In the genomic region with DNA sequence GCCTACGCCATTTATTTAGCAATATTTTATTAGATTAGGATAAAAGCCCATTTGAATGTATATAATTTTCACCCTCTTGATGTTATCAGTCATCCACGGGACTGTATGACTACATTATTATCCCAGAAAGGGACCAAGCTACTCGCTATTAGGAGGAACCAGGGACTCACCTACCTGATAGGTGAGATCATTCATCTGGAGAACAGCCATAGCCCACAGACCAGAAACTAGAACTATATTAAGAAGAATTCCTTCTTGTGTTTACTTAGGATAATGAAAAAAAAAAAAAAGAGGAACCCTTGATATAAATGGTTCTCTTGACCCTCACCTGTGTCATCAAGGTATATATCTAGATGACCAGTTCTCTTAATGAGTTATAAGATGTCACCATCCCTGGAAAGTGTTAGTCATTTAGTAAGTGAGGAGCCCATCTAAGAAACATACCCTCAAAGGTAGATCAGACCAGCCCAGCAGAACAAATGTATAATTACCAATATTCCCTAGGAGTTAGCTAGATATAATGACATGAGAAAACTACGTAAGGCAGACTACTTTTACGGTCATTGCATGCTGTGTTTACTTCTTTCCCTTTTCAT, we compare ENCODE assay signal across 17 cellular contexts. TPM values are rescaled to one million over a fixed set of nuclear protein-coding genes. Genes with fewer than 3 reads are reported as not detected.
DNase-seq lines count a peak whose midpoint lies in the region; ATAC-seq and TF ChIP-seq lines count a peak whose summit lies in the region.
"Had no signal": no experiment of that assay in that cellular context is flagged by ENCODE, and none has a peak within 500 bp of the region (broad histone marks: within the 10 kb centered on the region; RNA-seq: fewer than 3 reads in every experiment).

No MANE protein-coding gene starts in this region.

- no peak for DNase-seq in natural killer cell treated with Interleukin-12 subunit alpha and Interleukin-12 subunit beta and Interleukin-15 and Interleukin-18, amount 100 ng/mL, for 72 hours (ENCODE audit: low spot score)
- DNase-seq in natural killer cell, result no peak
- no peak for DNase-seq in caudate nucleus (lab: John Stamatoyannopoulos, UW)
- DNase-seq in memory B cell (ENCODE audit: low spot score in 2 of 2), result no peak
- DNase-seq in type B pancreatic cell (ENCODE audit: extremely low spot score, unreplicated experiment), result no peak
- DNase-seq in WTC11 (ENCODE audit: low spot score), result no peak
- no peak for DNase-seq in LoVo (ENCODE audit: low spot score)
- DNase-seq: activated effector memory CD4-positive, alpha-beta T cell treated with anti-CD3 and anti-CD28 coated beads, Interleukin-2, amount 50 U/mL, for 16 hours; DND-41; MM.1S; mucosa of descending colon; ovary; SW 1271 had no signal

- H3K9me3 Mint-ChIP-seq in natural killer cell treated with Interleukin-12 subunit alpha and Interleukin-12 subunit beta and Interleukin-15 and Interleukin-18, amount 100 ng/mL, for 72 hours, result peaks cover 4% of the 10 kb centered on the region
- H3K9me3 Mint-ChIP-seq in natural killer cell (no peaks in the 10 kb centered on the region), memory B cell (peaks cover 4% of the 10 kb centered on the region), type B pancreatic cell (peaks cover 8% of the 10 kb centered on the region), WTC11 (peaks cover 8% of the 10 kb centered on the region)
- H3K9me3 Mint-ChIP-seq: CD14-positive monocyte had no signal

- TF ChIP-seq CTCF in natural killer cell (IDR thresholded peaks at IDR 0.05) (no peak), type B pancreatic cell (conservative IDR thresholded peaks at IDR 0.05) (no peak), WTC11 (IDR thresholded peaks at IDR 0.05) (no peak)

- peaks cover 47 to 66% of the 10 kb centered on the region in 2 donors for H3K4me1 Mint-ChIP-seq in natural killer cell treated with Interleukin-12 subunit alpha and Interleukin-12 subunit beta and Interleukin-15 and Interleukin-18, amount 100 ng/mL, for 72 hours (ENCODE audit: low read depth in 2 of 2)
- H3K4me1 Mint-ChIP-seq in natural killer cell (peaks cover 56 to 60% of the 10 kb centered on the region in 2 donors), memory B cell (peaks cover 46% of the 10 kb centered on the region), type B pancreatic cell (ENCODE audit: unreplicated experiment) (peaks cover 31% of the 10 kb centered on the region), WTC11 (peaks cover 13% of the 10 kb centered on the region)

- POLR2A ChIA-PET in WTC11 (lab: Charles Lee), result no interaction called here

- H3K27ac Mint-ChIP-seq in natural killer cell treated with Interleukin-12 subunit alpha and Interleukin-12 subunit beta and Interleukin-15 and Interleukin-18, amount 100 ng/mL, for 72 hours, result peak overlapping the region; percentile 12 to 19
- H3K27ac Mint-ChIP-seq in natural killer cell (no peak overlapping the region), memory B cell (peak overlapping the region; percentile 1), type B pancreatic cell (peak overlapping the region; percentile 16), WTC11 (no peak overlapping the region)

- no peaks in the 10 kb centered on the region for H3K27me3 Mint-ChIP-seq in natural killer cell treated with Interleukin-12 subunit alpha and Interleukin-12 subunit beta and Interleukin-15 and Interleukin-18, amount 100 ng/mL, for 72 hours
- H3K27me3 Mint-ChIP-seq in natural killer cell (ENCODE audit: low read depth in 2 of 2) (no peaks in the 10 kb centered on the region), memory B cell (no peaks in the 10 kb centered on the region), type B pancreatic cell (no peaks in the 10 kb centered on the region), WTC11 (ENCODE audit: low read depth) (no peaks in the 10 kb centered on the region)

- no peak for ATAC-seq in natural killer cell treated with Interleukin-12 subunit alpha and Interleukin-12 subunit beta and Interleukin-15 and Interleukin-18, amount 100 ng/mL, for 72 hours
- ATAC-seq in natural killer cell, result no peak
- ATAC-seq in memory B cell (ENCODE audit: low read depth), result no peak
- no peak for ATAC-seq in WTC11
- ATAC-seq in HG03095 (IDR thresholded peaks at IDR 0.05; ENCODE audit: unreplicated experiment), result no peak
- ATAC-seq: A549, mucosa of descending colon had no signal

- H3K4me3 Mint-ChIP-seq in natural killer cell treated with Interleukin-12 subunit alpha and Interleukin-12 subunit beta and Interleukin-15 and Interleukin-18, amount 100 ng/mL, for 72 hours, result no peak overlapping the region
- H3K4me3 Mint-ChIP-seq in natural killer cell, result no peak overlapping the region
- no peak overlapping the region for H3K4me3 Mint-ChIP-seq in memory B cell
- no peak overlapping the region for H3K4me3 Mint-ChIP-seq in type B pancreatic cell
- H3K4me3 Mint-ChIP-seq in WTC11, result no peak overlapping the region
- H3K4me3 Mint-ChIP-seq: CD14-positive monocyte had no signal

- CTCF ChIA-PET in WTC11 (lab: Charles Lee), result no interaction called here

- peak overlapping the region; percentile 36 for H3K27ac ChIP-seq in caudate nucleus (ENCODE audit: low read depth, low read length)
- H3K27ac ChIP-seq: A549, ovary, VCaP had no signal

- peaks cover 11% of the 10 kb centered on the region for H3K36me3 Mint-ChIP-seq in natural killer cell treated with Interleukin-12 subunit alpha and Interleukin-12 subunit beta and Interleukin-15 and Interleukin-18, amount 100 ng/mL, for 72 hours
- H3K36me3 Mint-ChIP-seq in natural killer cell, result peaks cover 8% of the 10 kb centered on the region
- H3K36me3 Mint-ChIP-seq in memory B cell, result peaks cover 9% of the 10 kb centered on the region
- H3K36me3 Mint-ChIP-seq in type B pancreatic cell, result peaks cover 23% of the 10 kb centered on the region
- H3K36me3 Mint-ChIP-seq in WTC11, result peaks cover 9% of the 10 kb centered on the region

- intact Hi-C loops in natural killer cell (cut with micrococcal nuclease), result loop anchor here (10.0 kb wide), 1 partner anchor 45 kb away; no protein-coding TSS in a partner anchor

TF ChIP-seq in WTC11, 78 proteins besides CTCF, POLR2A, EP300 and RAD21 (continues in another document):
- TF ChIP-seq ZNF219 (CRISPR knock-in tag; IDR thresholded peaks at IDR 0.05; ENCODE audit: borderline replicate concordance) (no peak), NR1H2 (CRISPR knock-in tag; IDR thresholded peaks at IDR 0.05) (no peak), EMX1 (CRISPR knock-in tag; IDR thresholded peaks at IDR 0.05) (no peak), ATF1 (CRISPR knock-in tag; IDR thresholded peaks at IDR 0.05) (no peak), GABPB1 (CRISPR knock-in tag; IDR thresholded peaks at IDR 0.05) (no peak), RELA (CRISPR knock-in tag; IDR thresholded peaks at IDR 0.05; ENCODE audit: borderline replicate concordance) (no peak), ARID4B (CRISPR knock-in tag; IDR thresholded peaks at IDR 0.05; ENCODE audit: borderline replicate concordance) (no peak), TCF7 (CRISPR knock-in tag; IDR thresholded peaks at IDR 0.05; ENCODE audit: low read depth) (no peak)

RNA-seq across cellular contexts. Expression of gene SIK3, which starts 8.0 kb away (rescaled TPM):
- 100 to 1,000 TPM in 1 of 2 donors, 10 to 100 TPM in 1; 88.7 to 111 TPM for total RNA-seq in natural killer cell treated with Interleukin-12 subunit alpha and Interleukin-12 subunit beta and Interleukin-15 and Interleukin-18, amount 100 ng/mL, for 72 hours
- total RNA-seq in natural killer cell (100 to 1,000 TPM in 2 of 3 donors, 10 to 100 TPM in 1; 71.6 to 120 (median 119) TPM), type B pancreatic cell (ENCODE audit: low replicate concordance) (39.0 and 39.9 TPM in 2 replicates), WTC11 (2021) (26.4 to 34.4 TPM (median 29.6 TPM) in 3 replicates)

RNA-seq across cellular contexts. Expression of gene PAFAH1B2, which starts 53.9 kb away (rescaled TPM):
- 10 to 100 TPM; 60.6 to 76.7 TPM for total RNA-seq in natural killer cell treated with Interleukin-12 subunit alpha and Interleukin-12 subunit beta and Interleukin-15 and Interleukin-18, amount 100 ng/mL, for 72 hours
- total RNA-seq in natural killer cell (10 to 100 TPM; 46.1 to 71.0 (median 58.8) TPM), type B pancreatic cell (ENCODE audit: low replicate concordance) (94.5 and 101 TPM in 2 replicates), WTC11 (2021) (132 to 138 TPM (median 133 TPM) in 3 replicates)

Comparison
In these comparisons a context has a peak if more than half of its experiments do, and no peak if none do; other contexts are left out.
1. H3K27ac Mint-ChIP-seq: peak in natural killer cell treated with Interleukin-12 subunit alpha and Interleukin-12 subunit beta and Interleukin-15 and Interleukin-18, amount 100 ng/mL, for 72 hours (2 of 2), memory B cell (single experiment) and type B pancreatic cell (single experiment); none in natural killer cell (0 of 2) and WTC11 (single experiment).